ENCODE assay signal across 8 cellular contexts in genomic region chr2:217248312-217248935, GRCh38.
DNase-seq lines count a peak whose midpoint lies in the region; ATAC-seq and TF ChIP-seq lines count a peak whose summit lies in the region.

No MANE protein-coding gene starts in this region.

- no peaks in the 10 kb centered on the region for H3K36me3 ChIP-seq in parathyroid adenoma (ENCODE audit: control insufficient read depth, insufficient read depth, low read length)

- no peak overlapping the region for H3K9ac ChIP-seq in parathyroid adenoma

- H2AFZ ChIP-seq in parathyroid adenoma: peak overlapping the region; percentile 48

- no peak overlapping the region for H3K4me2 ChIP-seq in parathyroid adenoma (ENCODE audit: low read length)

- H3K4me3 ChIP-seq in fibroblast of villous mesenchyme (ENCODE audit: low read depth, low read length): no peak overlapping the region
- no peak overlapping the region for H3K4me3 ChIP-seq in parathyroid adenoma (ENCODE audit: low read depth, low read length)

- no peaks in the 10 kb centered on the region for H3K79me2 ChIP-seq in parathyroid adenoma

- no peaks in the 10 kb centered on the region for H3K9me3 ChIP-seq in parathyroid adenoma (ENCODE audit: control insufficient read depth, low read length)

- no peak overlapping the region for H3K27ac ChIP-seq in parathyroid adenoma
- no peak overlapping the region for H3K27ac ChIP-seq in foreskin keratinocyte

- peak; percentile 78 for ATAC-seq in GM19324 (IDR thresholded peaks at IDR 0.05; ENCODE audit: low FRiP score, unreplicated experiment)
- ATAC-seq in HG03103 (IDR thresholded peaks at IDR 0.05; ENCODE audit: low read depth, unreplicated experiment): peak; percentile 94
- no peak for ATAC-seq in foreskin keratinocyte

- DNase-seq in NOMO-1 treated with DMSO at 0.1 percent for 48 hours (lab: John Stamatoyannopoulos, UW; ENCODE audit: unreplicated experiment) (peak; percentile 82), fibroblast of villous mesenchyme (ENCODE audit: low read depth) (peak; percentile 40), GDM1 (lab: John Stamatoyannopoulos, UW) (no peak), foreskin keratinocyte (no peak)
- no peak for DNase-seq in activated CD4-positive, CD25-positive, alpha-beta regulatory T cell treated with anti-CD3 and anti-CD28 coated beads, Interleukin-2, amount 50 U/mL, for 72 hours

- H3K4me1 ChIP-seq in parathyroid adenoma: peaks cover 7% of the 10 kb centered on the region
- no peaks in the 10 kb centered on the region for H3K4me1 ChIP-seq in foreskin keratinocyte

- H3K27me3 ChIP-seq in parathyroid adenoma (ENCODE audit: control insufficient read depth, insufficient read depth, low read length) (no peaks in the 10 kb centered on the region), foreskin keratinocyte (peaks cover 4% of the 10 kb centered on the region)

- TF ChIP-seq CTCF in fibroblast of villous mesenchyme (IDR thresholded peaks at IDR 0.05; ENCODE audit: insufficient read depth, low read depth, low read length) (no peak), parathyroid adenoma (IDR thresholded peaks at IDR 0.05) (no peak), foreskin keratinocyte (conservative IDR thresholded peaks at IDR 0.05) (no peak)

Comparison
In these comparisons a context has a peak if more than half of its experiments do, and no peak if none do; other contexts are left out.
1. DNase-seq: peak in NOMO-1 treated with DMSO at 0.1 percent for 48 hours (single experiment) and fibroblast of villous mesenchyme (single experiment); none in GDM1 (single experiment), activated CD4-positive, CD25-positive, alpha-beta regulatory T cell treated with anti-CD3 and anti-CD28 coated beads, Interleukin-2, amount 50 U/mL, for 72 hours (single experiment) and foreskin keratinocyte (0 of 2).